Comparison of ENCODE assay signal across 13 cellular contexts in the genomic region with DNA sequence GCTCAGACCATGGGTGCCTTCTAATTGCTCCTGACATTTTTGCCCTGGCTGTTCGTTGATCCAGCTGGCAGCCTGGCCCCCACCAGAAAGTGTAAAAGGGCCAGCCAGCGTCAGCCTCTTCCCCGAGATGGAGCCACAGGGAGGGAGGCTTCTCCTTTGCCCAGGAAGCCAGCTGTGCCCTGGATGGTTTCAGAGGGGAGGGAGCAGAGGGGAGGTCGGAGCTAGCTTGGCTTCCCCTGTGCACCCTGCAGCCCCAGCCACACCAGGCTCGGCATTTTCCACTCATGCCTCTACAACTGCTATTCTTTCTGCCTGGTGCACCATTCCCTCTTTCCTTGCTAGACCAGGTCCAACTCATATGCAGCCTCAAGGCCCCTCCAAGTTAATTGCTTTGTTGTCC. TPM values are rescaled to one million over a fixed set of nuclear protein-coding genes. Genes with fewer than 3 reads are reported as not detected.
"Had no signal": no experiment of that assay in that cellular context is flagged by ENCODE, and none has a peak within 500 bp of the region (broad histone marks: within the 10 kb centered on the region; RNA-seq: fewer than 3 reads in every experiment).

No MANE protein-coding gene starts in this region.

RNA-seq across cellular contexts. Expression of a gene that starts 56.4 kb away (rescaled TPM):
- total RNA-seq: stomach, subcutaneous adipose tissue, temporal lobe, thoracic aorta, thyroid gland, tibial nerve, transverse colon, upper lobe of left lung, upper lobe of right lung, ureter, urinary bladder, uterus, vagina had no signal
- polyA plus RNA-seq: stomach, urinary bladder had no signal
